16 cellular contexts compared by ENCODE assay signal in the genomic region with DNA sequence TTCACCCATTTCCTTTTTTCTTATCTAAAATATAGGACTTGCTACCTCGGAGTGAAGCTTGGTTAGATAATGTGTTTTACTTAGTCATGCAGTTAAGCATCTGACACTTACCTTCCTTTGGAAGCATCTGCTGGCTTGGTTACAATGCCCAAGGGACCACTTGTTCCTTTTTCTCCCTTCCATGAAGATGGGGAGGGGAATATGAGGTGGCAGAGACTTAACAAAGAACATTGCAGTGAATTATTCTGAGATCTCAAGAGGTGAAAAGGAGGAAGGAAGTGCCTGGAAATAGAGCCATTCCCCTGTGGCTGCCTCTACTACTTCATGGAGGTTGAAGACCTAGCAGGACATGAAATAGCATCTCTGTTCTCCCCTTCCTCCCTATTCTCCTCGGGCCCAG.
A peak's percentile ranks its signal among the peaks of the same experiment; 100 is the strongest.
DNase-seq lines count a peak whose midpoint lies in the region; ATAC-seq and TF ChIP-seq lines count a peak whose summit lies in the region.
"Had no signal": no experiment of that assay in that cellular context is flagged by ENCODE, and none has a peak within 500 bp of the region (broad histone marks: within the 10 kb centered on the region; RNA-seq: fewer than 3 reads in every experiment).

No MANE protein-coding gene starts in this region.

- POLR2A ChIA-PET in CD4-positive, alpha-beta T cell (lab: Charles Lee): no interaction called here

- DNase-seq in A172 (ENCODE audit: low spot score): peak; percentile 23
- no peak for DNase-seq in CD4-positive, alpha-beta T cell
- peak; percentile 52 for DNase-seq in NCI-H2107 treated with DMSO at 0.1 percent for 48 hours (lab: John Stamatoyannopoulos, UW; ENCODE audit: unreplicated experiment)
- DNase-seq: activated CD4-positive, alpha-beta T cell treated with anti-CD3 and anti-CD28 coated beads, Interleukin-2, amount 10 ng/mL, durations not matched to agents 24 days and 14 days; NCI-H510A treated with DMSO at 0.1 percent for 48 hours; nephron progenitor cell; stimulated activated CD8-positive, alpha-beta memory T cell treated with anti-CD3 and anti-CD28 coated beads, Interleukin-4, amount 100 ng/mL, for 48 hours had no signal

- H3K9me3 ChIP-seq in CD4-positive, alpha-beta T cell (ENCODE audit: control insufficient read depth, low read length): no peaks in the 10 kb centered on the region
- H3K9me3 ChIP-seq: esophagus muscularis mucosa, tibial nerve had no signal

- H3K4me1 Mint-ChIP-seq in CD4-positive, alpha-beta T cell (ENCODE audit: low read depth): peaks cover 16% of the 10 kb centered on the region

- peaks cover 17% of the 10 kb centered on the region for H3K36me3 Mint-ChIP-seq in CD4-positive, alpha-beta T cell (ENCODE audit: low read depth)

- H3K4me3 Mint-ChIP-seq in CD4-positive, alpha-beta T cell: no peak overlapping the region
- H3K4me3 Mint-ChIP-seq: activated CD4-positive, alpha-beta T cell treated with anti-CD3 and anti-CD28 coated beads, Interleukin-2, amount 10 ng/mL, durations not matched to agents 24 days and 14 days; dendritic cell treated with granulocyte-macrophage colony-stimulating factor and Interleukin-4, amounts not matched to agents 40 ng/mL and 50 ng/mL, for 4 days; nephron progenitor cell had no signal

- no peak for TF ChIP-seq CTCF in CD4-positive, alpha-beta T cell (IDR thresholded peaks at IDR 0.05)

- H3K9me3 Mint-ChIP-seq in CD4-positive, alpha-beta T cell: no peaks in the 10 kb centered on the region
- H3K9me3 Mint-ChIP-seq: activated CD4-positive, alpha-beta T cell treated with anti-CD3 and anti-CD28 coated beads, Interleukin-2, amount 10 ng/mL, durations not matched to agents 24 days and 14 days; dendritic cell treated with granulocyte-macrophage colony-stimulating factor and Interleukin-4, amounts not matched to agents 40 ng/mL and 50 ng/mL, for 4 days; nephron progenitor cell had no signal

- peak overlapping the region; percentile 18 for H3K27ac Mint-ChIP-seq in CD4-positive, alpha-beta T cell
- H3K27ac Mint-ChIP-seq: activated CD4-positive, alpha-beta T cell treated with anti-CD3 and anti-CD28 coated beads, Interleukin-2, amount 10 ng/mL, durations not matched to agents 24 days and 14 days; dendritic cell treated with granulocyte-macrophage colony-stimulating factor and Interleukin-4, amounts not matched to agents 40 ng/mL and 50 ng/mL, for 4 days; nephron progenitor cell had no signal

- ATAC-seq in CD4-positive, alpha-beta T cell (ENCODE audit: poor library complexity): no peak
- ATAC-seq in GM19351 (IDR thresholded peaks at IDR 0.05; ENCODE audit: unreplicated experiment) (no peak), HG02588 (IDR thresholded peaks at IDR 0.05; ENCODE audit: unreplicated experiment) (no peak), HG03457 (IDR thresholded peaks at IDR 0.05; ENCODE audit: unreplicated experiment) (no peak), HG02623 (IDR thresholded peaks at IDR 0.05; ENCODE audit: unreplicated experiment) (no peak)
- ATAC-seq: left lobe of liver had no signal

- intact Hi-C loops in CD4-positive, alpha-beta T cell (cut with DNase I, micrococcal nuclease): no loop called here

- H3K27me3 Mint-ChIP-seq in CD4-positive, alpha-beta T cell: no peaks in the 10 kb centered on the region
- H3K27me3 Mint-ChIP-seq: activated CD4-positive, alpha-beta T cell treated with anti-CD3 and anti-CD28 coated beads, Interleukin-2, amount 10 ng/mL, durations not matched to agents 24 days and 14 days; dendritic cell treated with granulocyte-macrophage colony-stimulating factor and Interleukin-4, amounts not matched to agents 40 ng/mL and 50 ng/mL, for 4 days had no signal

- H3K27me3 ChIP-seq in CD4-positive, alpha-beta T cell (ENCODE audit: control insufficient read depth, insufficient read depth, low read length): no peaks in the 10 kb centered on the region
- H3K27me3 ChIP-seq: esophagus muscularis mucosa, tibial nerve had no signal

- no peak overlapping the region for H3K27ac ChIP-seq in CD4-positive, alpha-beta T cell (ENCODE audit: low read depth, low read length)
- peak overlapping the region; percentile 72 for H3K27ac ChIP-seq in cingulate gyrus (ENCODE audit: low read depth, low read length)
- H3K27ac ChIP-seq: tibial nerve had no signal

- CTCF ChIA-PET in CD4-positive, alpha-beta T cell (lab: Charles Lee): interaction anchor here (0.9 kb wide), 1 partner anchor 9 kb away, joined by 3 read pairs; no protein-coding TSS in a partner anchor

Comparison
In these comparisons a context has a peak if more than half of its experiments do, and no peak if none do; other contexts are left out.
1. DNase-seq: peak in A172 (single experiment) and NCI-H2107 treated with DMSO at 0.1 percent for 48 hours (single experiment); none in CD4-positive, alpha-beta T cell (0 of 10).